In the genomic region with DNA sequence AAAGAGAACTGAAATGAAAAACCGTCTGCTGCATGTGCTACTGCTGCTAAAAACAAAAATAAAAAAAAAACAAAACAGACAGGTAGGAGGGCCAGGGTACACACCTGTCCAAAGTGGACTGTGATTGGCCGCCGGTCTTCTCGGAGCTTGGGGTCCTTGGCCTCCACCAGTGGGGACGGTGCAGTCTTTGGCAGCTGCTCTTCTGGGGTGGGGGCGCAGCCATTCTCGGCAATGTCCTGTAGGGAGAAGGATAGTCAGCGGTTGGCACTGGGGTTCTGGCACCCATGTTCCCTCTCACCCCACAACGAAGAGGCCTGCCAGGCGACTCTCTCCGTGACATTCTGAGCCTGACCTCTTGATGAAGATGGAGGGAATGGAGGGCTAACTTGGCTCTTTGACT, we compare ENCODE assay signal across 28 cellular contexts.
"Had no signal": no experiment of that assay in that cellular context is flagged by ENCODE, and none has a peak within 500 bp of the region (broad histone marks: within the 10 kb centered on the region; RNA-seq: fewer than 3 reads in every experiment).

No MANE protein-coding gene starts in this region.

- H3K27ac Mint-ChIP-seq: memory B cell; mesothelial cell of epicardium; natural killer cell treated with Interleukin-12 subunit alpha and Interleukin-12 subunit beta and Interleukin-15 and Interleukin-18, amount 100 ng/mL, for 72 hours; progenitor cell of endocrine pancreas; stimulated activated memory B cell treated with anti-CD40 and anti-IgM and Interleukin-4, amounts not matched to agents 10 μg/mL and 1 μg/mL and 100 μg/mL, for 72 hours; stimulated activated naive CD8-positive, alpha-beta T cell treated with anti-CD3 and anti-CD28 coated beads, Interleukin-15, Interleukin-2, amounts not matched to agents 100 ng/mL and 50 ng/mL, for 24 hours had no signal

- H3K4me1 Mint-ChIP-seq: central memory CD8-positive, alpha-beta T cell; memory B cell; naive B cell; stimulated activated memory B cell treated with anti-CD40 and anti-IgM and Interleukin-4, amounts not matched to agents 10 μg/mL and 1 μg/mL and 100 μg/mL, for 72 hours had no signal

- H3K79me2 ChIP-seq: hepatocyte had no signal

- H3K36me3 Mint-ChIP-seq: mesothelial cell of epicardium; natural killer cell treated with Interleukin-12 subunit alpha and Interleukin-12 subunit beta and Interleukin-15 and Interleukin-18, amount 100 ng/mL, for 72 hours had no signal

- H3K27me3 ChIP-seq: colonic mucosa, gastrocnemius medialis, heart left ventricle, hepatocyte, neutrophil, pancreas, right lobe of liver, tibial nerve, upper lobe of left lung had no signal

- H3K9me3 Mint-ChIP-seq: central memory CD8-positive, alpha-beta T cell; memory B cell; mesothelial cell of epicardium; naive B cell; natural killer cell treated with Interleukin-12 subunit alpha and Interleukin-12 subunit beta and Interleukin-15 and Interleukin-18, amount 100 ng/mL, for 72 hours; stimulated activated memory B cell treated with anti-CD40 and anti-IgM and Interleukin-4, amounts not matched to agents 10 μg/mL and 1 μg/mL and 100 μg/mL, for 72 hours; stimulated activated naive CD8-positive, alpha-beta T cell treated with anti-CD3 and anti-CD28 coated beads, Interleukin-15, Interleukin-2, amounts not matched to agents 100 ng/mL and 50 ng/mL, for 24 hours had no signal

- H3K4me2 ChIP-seq: hepatocyte, smooth muscle cell had no signal

- DNase-seq: colonic mucosa; dermis blood vessel endothelial cell; effector memory CD4-positive, alpha-beta T cell; foreskin fibroblast; gastrocnemius medialis; heart left ventricle; kidney; mucosa of descending colon; naive B cell; pancreas; stimulated activated CD4-positive, alpha-beta T cell treated with anti-CD3 and anti-CD28 coated beads, Interleukin-4, amount 100 ng/mL, for 4 hours; upper lobe of left lung had no signal

- H2AFZ ChIP-seq: hepatocyte had no signal

- H3K4me3 ChIP-seq: colonic mucosa, gastrocnemius medialis, heart left ventricle, hepatocyte, lung, mucosa of descending colon, pancreas, right lobe of liver, smooth muscle cell, thoracic aorta, tibial nerve, upper lobe of left lung had no signal

- H3K4me3 Mint-ChIP-seq: central memory CD8-positive, alpha-beta T cell; memory B cell; mesothelial cell of epicardium; naive B cell; natural killer cell treated with Interleukin-12 subunit alpha and Interleukin-12 subunit beta and Interleukin-15 and Interleukin-18, amount 100 ng/mL, for 72 hours; stimulated activated memory B cell treated with anti-CD40 and anti-IgM and Interleukin-4, amounts not matched to agents 10 μg/mL and 1 μg/mL and 100 μg/mL, for 72 hours; stimulated activated naive CD8-positive, alpha-beta T cell treated with anti-CD3 and anti-CD28 coated beads, Interleukin-15, Interleukin-2, amounts not matched to agents 100 ng/mL and 50 ng/mL, for 24 hours had no signal

- ATAC-seq: esophagus mucosa; gastrocnemius medialis; heart left ventricle; left lobe of liver; mucosa of descending colon; natural killer cell treated with Interleukin-12 subunit alpha and Interleukin-12 subunit beta and Interleukin-15 and Interleukin-18, amount 100 ng/mL, for 72 hours; pancreas; right lobe of liver; stimulated activated memory B cell treated with anti-CD40 and anti-IgM and Interleukin-4, amounts not matched to agents 10 μg/mL and 1 μg/mL and 100 μg/mL, for 72 hours had no signal

- H3K36me3 ChIP-seq: colonic mucosa, pancreas had no signal

- H3K27ac ChIP-seq: colonic mucosa, gastrocnemius medialis, heart left ventricle, hepatocyte, neutrophil, pancreas, right lobe of liver, thoracic aorta, tibial nerve, upper lobe of left lung had no signal

- H3K27me3 Mint-ChIP-seq: central memory CD8-positive, alpha-beta T cell; memory B cell; naive B cell; natural killer cell treated with Interleukin-12 subunit alpha and Interleukin-12 subunit beta and Interleukin-15 and Interleukin-18, amount 100 ng/mL, for 72 hours; progenitor cell of endocrine pancreas; stimulated activated memory B cell treated with anti-CD40 and anti-IgM and Interleukin-4, amounts not matched to agents 10 μg/mL and 1 μg/mL and 100 μg/mL, for 72 hours; stimulated activated naive CD8-positive, alpha-beta T cell treated with anti-CD3 and anti-CD28 coated beads, Interleukin-15, Interleukin-2, amounts not matched to agents 100 ng/mL and 50 ng/mL, for 24 hours had no signal

- H3K9me3 ChIP-seq: colonic mucosa, gastrocnemius medialis, heart left ventricle, mucosa of descending colon, neutrophil, pancreas, right lobe of liver, thoracic aorta, tibial nerve, upper lobe of left lung had no signal

- H3K4me1 ChIP-seq: colonic mucosa, gastrocnemius medialis, heart left ventricle, pancreas, right lobe of liver, tibial nerve, upper lobe of left lung had no signal
